ENCODE assay signal across 1 cellular context in the genomic region with DNA sequence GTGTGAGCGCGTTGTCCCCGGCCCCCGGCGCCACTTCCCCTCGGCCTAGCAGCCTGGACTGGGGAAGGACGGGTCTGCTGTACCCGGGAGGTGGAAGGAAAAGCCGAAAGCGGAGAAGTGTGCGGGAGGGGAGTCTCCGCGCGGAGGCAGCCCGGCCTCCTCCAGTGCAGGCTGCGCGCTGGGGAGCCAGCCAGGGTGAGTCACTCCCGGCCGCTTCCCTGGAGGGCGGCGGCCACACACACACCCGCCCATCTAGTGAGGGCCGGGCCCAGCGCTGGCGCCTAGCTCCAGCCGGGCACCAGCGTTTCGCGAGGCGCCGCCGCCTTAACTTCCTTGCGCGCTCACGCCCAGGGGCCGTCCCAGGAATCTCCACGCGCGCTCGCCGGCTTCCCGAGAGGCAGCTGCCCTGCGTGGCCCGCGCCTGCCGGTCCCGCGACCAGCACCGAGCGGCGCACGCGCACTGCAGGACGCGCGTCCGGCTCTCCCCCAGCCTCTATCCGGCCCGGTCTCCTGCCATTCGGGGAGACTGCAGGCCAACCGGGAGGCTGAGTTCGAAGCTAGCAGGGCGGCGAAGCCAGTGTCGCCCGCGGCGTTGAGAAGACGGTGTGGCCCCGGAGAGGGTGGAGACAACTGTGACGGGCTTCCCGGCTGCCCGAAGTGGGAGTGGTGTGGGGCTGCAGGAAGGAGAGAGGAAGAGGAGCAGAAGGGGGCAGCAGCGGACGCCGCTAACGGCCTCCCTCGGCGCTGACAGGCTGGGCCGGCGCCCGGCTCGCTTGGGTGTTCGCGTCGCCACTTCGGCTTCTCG.
A peak's percentile ranks its signal among the peaks of the same experiment; 100 is the strongest.
TF ChIP-seq lines count a peak whose summit lies in the region.

TSS of gene JAK2 (plus strand) at position 702 of the 805 bp plus-strand sequence. CDS start 36,716 bp downstream, outside the sequence.

TF ChIP-seq in HepG2, 621 proteins besides CTCF, POLR2A, EP300 and RAD21 (continued from another document and continues in another):
- TF ChIP-seq, protein P1, sequence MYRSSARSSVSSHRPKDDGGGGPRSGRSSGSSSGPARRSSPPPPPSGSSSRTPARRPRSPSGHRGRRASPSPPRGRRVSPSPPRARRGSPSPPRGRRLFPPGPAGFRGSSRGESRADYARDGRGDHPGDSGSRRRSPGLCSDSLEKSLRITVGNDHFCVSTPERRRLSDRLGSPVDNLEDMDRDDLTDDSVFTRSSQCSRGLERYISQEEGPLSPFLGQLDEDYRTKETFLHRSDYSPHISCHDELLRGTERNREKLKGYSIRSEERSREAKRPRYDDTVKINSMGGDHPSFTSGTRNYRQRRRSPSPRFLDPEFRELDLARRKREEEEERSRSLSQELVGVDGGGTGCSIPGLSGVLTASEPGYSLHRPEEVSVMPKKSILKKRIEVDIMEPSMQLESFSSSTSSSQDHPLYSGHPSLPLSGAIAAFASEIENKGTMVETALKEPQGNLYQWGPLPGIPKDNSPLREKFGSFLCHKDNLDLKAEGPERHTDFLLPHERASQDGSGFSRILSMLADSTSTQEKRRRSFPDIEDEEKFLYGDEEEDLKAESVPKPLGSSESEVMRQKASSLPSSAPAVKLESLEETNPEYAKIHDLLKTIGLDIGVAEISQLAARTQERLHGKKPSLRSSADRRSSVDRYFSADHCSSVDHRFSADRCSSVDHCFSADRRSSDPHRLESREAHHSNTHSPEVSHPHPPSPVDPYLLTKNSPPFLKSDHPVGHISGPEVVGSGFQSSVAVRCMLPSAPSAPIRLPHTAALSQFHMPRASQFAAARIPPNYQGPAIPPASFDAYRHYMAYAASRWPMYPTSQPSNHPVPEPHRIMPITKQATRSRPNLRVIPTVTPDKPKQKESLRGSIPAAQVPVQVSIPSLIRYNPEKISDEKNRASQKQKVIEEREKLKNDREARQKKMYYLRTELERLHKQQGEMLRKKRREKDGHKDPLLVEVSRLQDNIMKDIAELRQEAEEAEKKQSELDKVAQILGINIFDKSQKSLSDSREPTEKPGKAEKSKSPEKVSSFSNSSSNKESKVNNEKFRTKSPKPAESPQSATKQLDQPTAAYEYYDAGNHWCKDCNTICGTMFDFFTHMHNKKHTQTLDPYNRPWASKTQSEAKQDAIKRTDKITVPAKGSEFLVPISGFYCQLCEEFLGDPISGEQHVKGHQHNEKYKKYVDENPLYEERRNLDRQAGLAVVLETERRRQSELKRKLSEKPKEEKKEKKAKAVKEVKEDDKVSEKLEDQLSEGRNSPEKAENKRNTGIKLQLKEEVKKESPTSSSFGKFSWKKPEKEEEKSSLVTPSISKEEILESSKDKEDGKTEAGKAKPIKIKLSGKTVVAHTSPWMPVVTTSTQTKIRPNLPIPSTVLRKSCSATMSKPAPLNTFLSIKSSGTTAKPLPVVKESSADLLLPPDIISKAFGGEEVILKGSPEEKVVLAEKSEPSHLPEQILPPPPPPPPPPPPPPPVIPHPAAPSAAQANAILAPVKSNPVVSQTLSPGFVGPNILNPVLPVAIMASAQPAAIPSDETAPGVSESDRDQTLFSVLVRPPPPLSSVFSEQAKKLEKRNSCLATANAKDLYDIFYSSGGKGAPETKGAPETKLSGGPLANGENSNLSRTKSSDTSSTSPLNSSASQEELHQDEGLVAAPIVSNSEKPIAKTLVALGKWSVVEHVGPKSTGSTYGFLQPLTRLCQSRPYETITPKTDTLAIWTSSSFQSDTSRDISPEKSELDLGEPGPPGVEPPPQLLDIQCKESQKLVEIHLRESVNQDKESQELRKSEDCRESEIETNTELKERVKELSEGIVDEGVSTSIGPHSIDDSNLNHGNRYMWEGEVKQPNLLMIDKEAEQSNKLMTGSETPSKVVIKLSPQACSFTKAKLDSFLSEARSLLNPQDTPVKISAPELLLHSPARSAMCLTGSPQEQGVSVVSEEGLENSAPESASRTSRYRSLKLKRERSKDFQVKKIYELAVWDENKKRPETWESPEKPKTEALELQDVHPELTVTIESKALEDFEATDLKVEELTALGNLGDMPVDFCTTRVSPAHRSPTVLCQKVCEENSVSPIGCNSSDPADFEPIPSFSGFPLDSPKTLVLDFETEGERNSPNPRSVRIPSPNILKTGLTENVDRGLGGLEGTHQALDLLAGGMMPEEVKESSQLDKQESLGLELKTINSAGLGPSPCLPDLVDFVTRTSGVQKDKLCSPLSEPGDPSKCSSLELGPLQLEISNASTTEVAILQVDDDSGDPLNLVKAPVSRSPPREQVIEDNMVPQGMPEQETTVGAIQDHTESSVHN (CRISPR knock-in tag; IDR thresholded peaks at IDR 0.05) = no peak
- peak; percentile 82 for TF ChIP-seq ZNF883 (CRISPR knock-in tag; IDR thresholded peaks at IDR 0.05; ENCODE audit: not compliant biosample characterization)
- no peak for TF ChIP-seq ZNF646 (CRISPR knock-in tag; IDR thresholded peaks at IDR 0.05)
- no peak for TF ChIP-seq ZNF282 (IDR thresholded peaks at IDR 0.05; ENCODE audit: partially characterized antibody)
- TF ChIP-seq ARHGAP35 (CRISPR knock-in tag; IDR thresholded peaks at IDR 0.05; ENCODE audit: borderline replicate concordance) = peak; percentile 55; the same call in 1 of the 2 replicates
- TF ChIP-seq EEA1 (CRISPR knock-in tag; IDR thresholded peaks at IDR 0.05; ENCODE audit: borderline replicate concordance) = peak; percentile 42; the same call in 1 of the 2 replicates
- no peak for TF ChIP-seq ZNF678 (CRISPR knock-in tag; IDR thresholded peaks at IDR 0.05)
- no peak for TF ChIP-seq JARID2 (CRISPR knock-in tag; IDR thresholded peaks at IDR 0.05; ENCODE audit: insufficient replicate concordance)
- no peak for TF ChIP-seq NFYC (CRISPR knock-in tag; IDR thresholded peaks at IDR 0.05)
- peak; percentile 58; the same call in 1 of the 2 replicates for TF ChIP-seq ZBTB7A (CRISPR knock-in tag; IDR thresholded peaks at IDR 0.05)
- no peak for TF ChIP-seq ZNF543 (CRISPR knock-in tag; IDR thresholded peaks at IDR 0.05)
- peak; percentile 78 for TF ChIP-seq HIVEP1 (CRISPR knock-in tag; IDR thresholded peaks at IDR 0.05)
- TF ChIP-seq ZNF468 (CRISPR knock-in tag; IDR thresholded peaks at IDR 0.05) = peak; percentile 68; the same call in 1 of the 2 replicates
- TF ChIP-seq CREB1 (IDR thresholded peaks at IDR 0.05) = peak; percentile 28; the same call in 1 of the 2 replicates
- TF ChIP-seq CREB1 (CRISPR knock-in tag; IDR thresholded peaks at IDR 0.05) = no peak
- TF ChIP-seq NONO (IDR thresholded peaks at IDR 0.05) = no peak
- TF ChIP-seq NONO (CRISPR knock-in tag; conservative IDR thresholded peaks at IDR 0.05) = peak; percentile 80
- TF ChIP-seq AKAP8 (CRISPR knock-in tag; IDR thresholded peaks at IDR 0.05) = peak; percentile 68; the same call in 1 of the 2 replicates
- TF ChIP-seq RARA (CRISPR knock-in tag; IDR thresholded peaks at IDR 0.05) = no peak
- TF ChIP-seq NFKBIZ (CRISPR knock-in tag; IDR thresholded peaks at IDR 0.05) = no peak
- TF ChIP-seq ZNF432 (CRISPR knock-in tag; IDR thresholded peaks at IDR 0.05; ENCODE audit: borderline replicate concordance) = no peak
- TF ChIP-seq ZNF337 (CRISPR knock-in tag; IDR thresholded peaks at IDR 0.05; ENCODE audit: borderline replicate concordance, low read depth) = no peak; the same call in 1 of the 2 replicates
- TF ChIP-seq ZNF781 (CRISPR knock-in tag; IDR thresholded peaks at IDR 0.05; ENCODE audit: borderline replicate concordance, not compliant biosample characterization) = no peak
- no peak; the same call in 1 of the 2 replicates for TF ChIP-seq THRA (CRISPR knock-in tag; IDR thresholded peaks at IDR 0.05; ENCODE audit: borderline replicate concordance)
- TF ChIP-seq FOXA1 (IDR thresholded peaks at IDR 0.05) = no peak
- TF ChIP-seq FOXA1 (CRISPR knock-in tag; IDR thresholded peaks at IDR 0.05) = no peak
- peak; percentile 20; the same call in 1 of the 2 replicates for TF ChIP-seq ZHX1 (CRISPR knock-in tag; IDR thresholded peaks at IDR 0.05; ENCODE audit: low read depth)
- no peak; the same call in 1 of the 2 replicates for TF ChIP-seq ZNF674 (CRISPR knock-in tag; IDR thresholded peaks at IDR 0.05; ENCODE audit: low read depth)
- TF ChIP-seq SNRNP70 (IDR thresholded peaks at IDR 0.05; ENCODE audit: low read depth, low read length) = no peak
- no peak for TF ChIP-seq ZNF562 (CRISPR knock-in tag; IDR thresholded peaks at IDR 0.05; ENCODE audit: borderline replicate concordance)
- no peak for TF ChIP-seq MLLT10 (CRISPR knock-in tag; IDR thresholded peaks at IDR 0.05)
- no peak for TF ChIP-seq NCOA5 (CRISPR knock-in tag; IDR thresholded peaks at IDR 0.05)
- TF ChIP-seq HNRNPH1 (optimal IDR thresholded peaks at IDR 0.05; ENCODE audit: low read depth, low read length) = no peak
- TF ChIP-seq ZNF367 (CRISPR knock-in tag; IDR thresholded peaks at IDR 0.05; ENCODE audit: borderline replicate concordance) = peak; percentile 68; the same call in 1 of the 2 replicates
- TF ChIP-seq ZFP36L2 (CRISPR knock-in tag; IDR thresholded peaks at IDR 0.05) = no peak
- TF ChIP-seq SOX6 (IDR thresholded peaks at IDR 0.05) = no peak
- TF ChIP-seq SOX6 (CRISPR knock-in tag; IDR thresholded peaks at IDR 0.05) = peak; percentile 65
- peak; percentile 71; the same call in 1 of the 2 replicates for TF ChIP-seq SPEN (CRISPR knock-in tag; IDR thresholded peaks at IDR 0.05; ENCODE audit: low read depth)
- no peak for TF ChIP-seq SCMH1 (CRISPR knock-in tag; IDR thresholded peaks at IDR 0.05; ENCODE audit: borderline replicate concordance)
- TF ChIP-seq HOXA7 (CRISPR knock-in tag; IDR thresholded peaks at IDR 0.05) = 0 out of 2 replicates have a peak, but pooled peaks have one; percentile 82
- TF ChIP-seq, protein P2, sequence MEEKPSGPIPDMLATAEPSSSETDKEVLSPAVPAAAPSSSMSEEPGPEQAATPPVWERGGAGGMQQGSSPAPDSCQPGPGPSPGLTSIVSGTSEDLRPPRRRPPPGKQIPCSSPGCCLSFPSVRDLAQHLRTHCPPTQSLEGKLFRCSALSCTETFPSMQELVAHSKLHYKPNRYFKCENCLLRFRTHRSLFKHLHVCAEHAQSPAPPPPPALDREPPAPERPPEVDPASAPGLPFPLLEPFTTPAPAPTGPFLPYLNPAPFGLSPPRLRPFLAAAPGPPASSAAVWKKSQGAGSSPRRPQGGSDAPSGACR (CRISPR knock-in tag; IDR thresholded peaks at IDR 0.05) = no peak
- TF ChIP-seq SOX13 (IDR thresholded peaks at IDR 0.05) = no peak
- TF ChIP-seq SOX13 (CRISPR knock-in tag; conservative IDR thresholded peaks at IDR 0.05 in 1 of 2, IDR thresholded peaks at IDR 0.05 in 1 of 2) = peak in 1 of 2 experiments; percentile 24; a peak in 1 of 4 replicates
